Comparison of ENCODE assay signal across 9 cellular contexts in genomic region chr9:137189297-137190295, GRCh38. TPM values are rescaled to one million over a fixed set of nuclear protein-coding genes. Genes with fewer than 3 reads are reported as not detected.
DNase-seq lines count a peak whose midpoint lies in the region; ATAC-seq, FAIRE-seq and TF ChIP-seq lines count a peak whose summit lies in the region.
"Had no signal": no experiment of that assay in that cellular context is flagged by ENCODE, and none has a peak within 500 bp of the region (broad histone marks: within the 10 kb centered on the region; RNA-seq: fewer than 3 reads in every experiment).

No MANE protein-coding gene starts in this region.

- POLR2A ChIA-PET in PC-3 (lab: Charles Lee; ENCODE audit: unreplicated experiment), result interaction anchor here (0.6 to 0.8 kb wide), 3 partner anchors 9 to 51 kb away, joined by 3 to 19 read pairs (median 4); partner anchors contain the start of gene TUBB4B

- peak overlapping the region; percentile 93 for H3K9ac ChIP-seq in PC-3 (ENCODE audit: low read length)

- H4K20me1 ChIP-seq in DOHH2 (ENCODE audit: control insufficient read depth, insufficient read depth, low read depth, low read length) (no peaks in the 10 kb centered on the region), PC-3 (ENCODE audit: low read length) (peaks cover 11% of the 10 kb centered on the region)

- in situ Hi-C loops in G401 (cut with HindIII; ENCODE audit: low sequenced_read_pairs), result no loop called here

- H2AFZ ChIP-seq in PC-3 (ENCODE audit: low read length), result no peak overlapping the region

- H3F3A ChIP-seq in DOHH2 (ENCODE audit: control insufficient read depth, insufficient read depth) (no peaks in the 10 kb centered on the region), PC-3 (ENCODE audit: low read length, unreplicated experiment) (no peaks in the 10 kb centered on the region)

- peak overlapping the region; percentile 95 for H3K4me3 ChIP-seq in DOHH2 (ENCODE audit: low read length)
- H3K4me3 ChIP-seq in PC-3 (ENCODE audit: low read length), result peak overlapping the region; percentile 99
- peak overlapping the region; percentile 86 to 97 (median 89) for H3K4me3 ChIP-seq in pancreas

- H3K9me3 ChIP-seq in DOHH2 (ENCODE audit: control insufficient read depth, insufficient read depth, low read length), result no peaks in the 10 kb centered on the region
- no peaks in the 10 kb centered on the region for H3K9me3 ChIP-seq in PC-3 (ENCODE audit: low read length)
- H3K9me3 ChIP-seq in pancreas, result no peaks in the 10 kb centered on the region

- whole genome bisulfite sequencing in pancreas, 2 donors, result 10 to 11% methylated on average over 23 of the region's 23 CpGs

- TF ChIP-seq CTCF in DOHH2 (IDR thresholded peaks at IDR 0.05; ENCODE audit: low read depth, low read length, poor library complexity, severe bottlenecking), result no peak
- no peak for TF ChIP-seq CTCF in PC-3 (conservative IDR thresholded peaks at IDR 0.05; ENCODE audit: low read depth, low read length)
- TF ChIP-seq CTCF in pancreas (IDR thresholded peaks at IDR 0.05), result no peak

- H3K36me3 ChIP-seq in DOHH2 (ENCODE audit: control insufficient read depth, low read length) (peaks cover 49% of the 10 kb centered on the region), PC-3 (ENCODE audit: low read depth, low read length) (no peaks in the 10 kb centered on the region), pancreas (peaks cover 0 to 13% (median 3%) of the 10 kb centered on the region in 3 donors)

- FAIRE-seq in pancreas (lab: Jason Lieb, UNC), result no peak
- FAIRE-seq: endometrium had no signal

- TSS peak; percentile 78 for BruUV-seq in PC-3 (replicated peaks; lab: Mats Ljungman, UMichigan)

- H3K27me3 ChIP-seq in DOHH2 (ENCODE audit: control insufficient read depth, low read length), result no peaks in the 10 kb centered on the region
- H3K27me3 ChIP-seq in PC-3 (ENCODE audit: low read length), result no peaks in the 10 kb centered on the region
- no peaks in the 10 kb centered on the region for H3K27me3 ChIP-seq in pancreas

- H3K4me2 ChIP-seq in DOHH2 (ENCODE audit: low read length) (peak overlapping the region; percentile 72), PC-3 (ENCODE audit: low read length) (peak overlapping the region; percentile 96)

- ATAC-seq in PC-3, result peak; percentile 4; the same call in 1 of the 2 replicates
- ATAC-seq in pancreas, result peak; percentile 2 to 28 (median 5)
- ATAC-seq in HG02798 (IDR thresholded peaks at IDR 0.05; ENCODE audit: poor library complexity, unreplicated experiment), result no peak

- no peak for DNase-seq in PC-3
- DNase-seq in epithelial cell of prostate (ENCODE audit: low read depth, low spot score), result no peak
- peak in 4 of 6 donors; percentile 59 to 72 (median 64) for DNase-seq in pancreas
- no peak for DNase-seq in COLO829 (ENCODE audit: low spot score)
- DNase-seq in G401 (ENCODE audit: low spot score), result no peak
- DNase-seq in OCI-M2 (lab: John Stamatoyannopoulos, UW; ENCODE audit: unreplicated experiment), result no peak

- CTCF ChIA-PET in PC-3 (lab: Charles Lee), result interaction anchor here (1.0 kb wide), 2 partner anchors 9 to 38 kb away, joined by 3 to 4 read pairs; partner anchors contain the start of gene RNF224

- peaks cover 29% of the 10 kb centered on the region for H3K4me1 ChIP-seq in DOHH2 (ENCODE audit: control insufficient read depth, low read length)
- H3K4me1 ChIP-seq in PC-3 (ENCODE audit: insufficient read depth, low read length), result peaks cover 27% of the 10 kb centered on the region
- H3K4me1 ChIP-seq in pancreas, result peaks cover 39 to 59% (median 44%) of the 10 kb centered on the region in 3 donors

- H3K79me2 ChIP-seq in DOHH2 (ENCODE audit: control insufficient read depth, low read length) (peaks cover 59% of the 10 kb centered on the region), PC-3 (ENCODE audit: low read length) (peaks cover 40% of the 10 kb centered on the region)

- intact Hi-C loops in PC-3 (cut with micrococcal nuclease) (loop anchor here (2.0 to 5.0 kb wide), 2 partner anchors 38 to 39 kb away; partner anchors contain the start of genes CYSRT1 and RNF224), pancreas (cut with DNase I) (loop anchor here in 2 of 3 donors (5.0 kb wide), 2 partner anchors 48 to 72 kb away; no protein-coding TSS in a partner anchor)

- H3K27ac ChIP-seq in DOHH2 (ENCODE audit: low read depth, low read length) (peak overlapping the region; percentile 83), PC-3 (ENCODE audit: low read length) (peak overlapping the region; percentile 92), epithelial cell of prostate (peak overlapping the region; percentile 96), pancreas (peak overlapping the region; percentile 86 to 97 (median 92))

- H3K9me2 ChIP-seq in DOHH2 (replicated peaks; ENCODE audit: control insufficient read depth, low read length) (no peaks in the 10 kb centered on the region), PC-3 (replicated peaks; ENCODE audit: low read length) (no peaks in the 10 kb centered on the region)

RNA-seq across cellular contexts. Expression of gene SSNA1, which starts 1.1 kb away (rescaled TPM):
- 123 and 148 TPM in 2 replicates for total RNA-seq in PC-3 (2014; rRNA removed)
- 10 to 100 TPM; 30.8 to 45.2 (median 38.3) TPM for total RNA-seq in pancreas
- polyA plus RNA-seq in pancreas, result 10 to 100 TPM; 67.4 to 81.0 TPM
- total RNA-seq in G401 (2014; rRNA removed; shearing (Covaris generic)), result 95.8 and 122 TPM in 2 replicates

RNA-seq across cellular contexts. Expression of gene ANAPC2, which starts 1.2 kb away (rescaled TPM):
- total RNA-seq in PC-3 (2014; rRNA removed) (21.6 and 30.2 TPM in 2 replicates), pancreas (10 to 100 TPM; 22.2 to 39.4 (median 31.5) TPM)
- 100 to 1,000 TPM in 1 of 2 donors, 10 to 100 TPM in 1; 99.9 to 122 TPM for polyA plus RNA-seq in pancreas
- total RNA-seq in G401 (2014; rRNA removed; shearing (Covaris generic)), result 58.8 and 63.6 TPM in 2 replicates

RNA-seq across cellular contexts. Expression of gene TPRN, which starts 10.9 kb away (rescaled TPM):
- total RNA-seq in PC-3 (2014; rRNA removed), result 11.3 and 14.7 TPM in 2 replicates
- total RNA-seq in pancreas, result 100 to 1,000 TPM in 1 of 6 donors, 10 to 100 TPM in 5; 50.3 to 110 (median 74.8) TPM
- 10 to 100 TPM; 48.7 to 66.5 TPM for polyA plus RNA-seq in pancreas
- 17.6 and 25.7 TPM in 2 replicates for total RNA-seq in G401 (2014; rRNA removed; shearing (Covaris generic))

RNA-seq across cellular contexts. Expression of gene TMEM203, which starts 15.9 kb away (rescaled TPM):
- total RNA-seq in PC-3 (2014; rRNA removed) (31.3 and 36.4 TPM in 2 replicates), pancreas (10 to 100 TPM in 5 of 6 donors, 1 to 10 TPM in 1; 9.7 to 19.0 (median 13.1) TPM)
- polyA plus RNA-seq in pancreas, result 10 to 100 TPM; 16.9 to 22.8 TPM
- total RNA-seq in G401 (2014; rRNA removed; shearing (Covaris generic)), result 45.7 and 57.4 TPM in 2 replicates

RNA-seq across cellular contexts. Expression of gene NDOR1, which starts 15.9 kb away (rescaled TPM):
- 21.5 and 25.7 TPM in 2 replicates for total RNA-seq in PC-3 (2014; rRNA removed)
- total RNA-seq in pancreas, result 10 to 100 TPM in 1 of 6 donors, 1 to 10 TPM in 5; 4.6 to 12.9 (median 6.5) TPM
- polyA plus RNA-seq in pancreas, result 10 to 100 TPM in 1 of 2 donors, 1 to 10 TPM in 1; 9.7 to 25.4 TPM
- total RNA-seq in G401 (2014; rRNA removed; shearing (Covaris generic)), result 3.9 and 6.4 TPM in 2 replicates

Comparison
In these comparisons a context has a peak if more than half of its experiments do, and no peak if none do; other contexts are left out.
1. DNase-seq: peak in pancreas (4 of 6); none in PC-3 (single experiment), epithelial cell of prostate (single experiment), COLO829 (single experiment), G401 (single experiment) and OCI-M2 (single experiment).
2. Peak in every context shown above with its lines, with median percentiles within 50 percentile points of each other: H3K27ac ChIP-seq and H3K4me3 ChIP-seq.